12 cellular contexts compared by ENCODE assay signal in the genomic region with DNA sequence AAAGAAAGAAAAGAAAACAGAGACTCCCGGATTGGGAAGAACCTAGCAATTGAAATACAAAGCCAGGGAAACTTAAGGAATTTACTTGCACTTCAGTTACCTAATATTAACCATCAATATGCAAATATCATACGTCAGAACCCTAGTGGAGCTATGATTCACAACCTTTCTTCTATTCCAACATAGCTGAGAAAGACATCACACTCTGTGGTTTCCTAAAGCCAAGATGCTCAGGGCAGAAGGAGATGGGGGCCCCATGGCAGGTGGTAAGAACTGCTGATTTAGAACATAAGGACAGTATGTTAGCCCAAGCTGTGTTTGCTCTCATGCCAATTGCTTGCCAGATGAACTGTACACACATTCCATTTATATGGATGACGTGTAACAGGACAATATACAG.
DNase-seq lines count a peak whose midpoint lies in the region; ATAC-seq and TF ChIP-seq lines count a peak whose summit lies in the region.
"Had no signal": no experiment of that assay in that cellular context is flagged by ENCODE, and none has a peak within 500 bp of the region (broad histone marks: within the 10 kb centered on the region; RNA-seq: fewer than 3 reads in every experiment).

No MANE protein-coding gene starts in this region.

- no peaks in the 10 kb centered on the region for H3K9me3 Mint-ChIP-seq in memory B cell

- no peak overlapping the region for H3K27ac Mint-ChIP-seq in memory B cell

- DNase-seq in GM12865 (ENCODE audit: low read depth) (peak; percentile 57), amniotic epithelial cell (ENCODE audit: low read depth) (peak; percentile 92), memory B cell (ENCODE audit: low spot score in 2 of 2) (no peak), NOMO-1 treated with dmso at 0.1 percent for 144 hours (lab: John Stamatoyannopoulos, UW; ENCODE audit: unreplicated experiment) (no peak), NCI-H82 (lab: John Stamatoyannopoulos, UW) (no peak)
- DNase-seq: islet precursor cell, sigmoid colon, stomach had no signal

- H3K4me3 ChIP-seq in GM12865 (ENCODE audit: low read depth, low read length): no peak overlapping the region
- H3K4me3 ChIP-seq: coronary artery, sigmoid colon, stomach had no signal

- no peaks in the 10 kb centered on the region for H3K36me3 Mint-ChIP-seq in memory B cell

- no peaks in the 10 kb centered on the region for H3K27me3 Mint-ChIP-seq in memory B cell

- ATAC-seq in HG03354 (IDR thresholded peaks at IDR 0.05; ENCODE audit: poor library complexity, severe bottlenecking, unreplicated experiment) (peak; percentile 58), memory B cell (ENCODE audit: low read depth) (peak; percentile 78), GM19467 (IDR thresholded peaks at IDR 0.05; ENCODE audit: unreplicated experiment) (no peak), GM21360 (IDR thresholded peaks at IDR 0.05; ENCODE audit: unreplicated experiment) (no peak)

- H3K4me3 Mint-ChIP-seq in memory B cell: no peak overlapping the region

- no peak for TF ChIP-seq CTCF in GM12865 (IDR thresholded peaks at IDR 0.05; ENCODE audit: insufficient read depth, low read depth, low read length, missing control alignments)

- H3K4me1 Mint-ChIP-seq in memory B cell: peaks cover 40% of the 10 kb centered on the region

Comparison
In these comparisons a context has a peak if more than half of its experiments do, and no peak if none do; other contexts are left out.
1. DNase-seq: peak in GM12865 (single experiment) and amniotic epithelial cell (single experiment); none in memory B cell (0 of 2), NOMO-1 treated with dmso at 0.1 percent for 144 hours (single experiment) and NCI-H82 (single experiment).
2. ATAC-seq: peak in HG03354 (single experiment) and memory B cell (single experiment); none in GM19467 (single experiment) and GM21360 (single experiment).